Comparison of ENCODE assay signal across 8 cellular contexts in genomic region chr16:66751135-66751991, GRCh38.
DNase-seq lines count a peak whose midpoint lies in the region; ATAC-seq and TF ChIP-seq lines count a peak whose summit lies in the region.

TSS of gene DYNC1LI2 (minus strand) at chr16:66751609. CDS start at chr16:66751591, 18 bp downstream.

- TF ChIP-seq POLR2A in erythroblast (IDR thresholded peaks at IDR 0.05; ENCODE audit: low read length): peak; percentile 65

- peak within 1 kb of the TSS; percentile 84 to 94 for H3K4me3 ChIP-seq in mucosa of rectum (ENCODE audit: low read length in 2 of 2)

- H3K9me3 ChIP-seq in mucosa of rectum (ENCODE audit: control insufficient read depth in 2 of 2, low read length in 2 of 2): no peaks in the 10 kb centered on the region

- no peaks in the 10 kb centered on the region for H3K27me3 ChIP-seq in mucosa of rectum (ENCODE audit: control insufficient read depth in 2 of 2, insufficient read depth in 2 of 2, low read length in 2 of 2)

- peaks cover 17 to 22% of the 10 kb centered on the region in 2 donors for H3K36me3 ChIP-seq in mucosa of rectum (ENCODE audit: control insufficient read depth in 2 of 2, insufficient read depth in 2 of 2, low read length in 2 of 2)

- peak within 1 kb of the TSS; percentile 90 to 98 for H3K9ac ChIP-seq in mucosa of rectum (ENCODE audit: low read depth in 1 of 2, low read length in 2 of 2)

- peak within 1 kb of the TSS; percentile 77 to 81 for H3K27ac ChIP-seq in mucosa of rectum (ENCODE audit: low read depth in 2 of 2, low read length in 2 of 2)

- DNase-seq in COR-L47 (lab: John Stamatoyannopoulos, UW) (peak; percentile 68), OCI-M2 (lab: John Stamatoyannopoulos, UW; ENCODE audit: unreplicated experiment) (peak; percentile 7), erythroblast (lab: John Stamatoyannopoulos, UW) (peak; percentile 86 to 92)
- DNase-seq in activated T-cell treated with anti-CD3 and anti-CD28 coated beads, Interleukin-2, amount 50 U/mL, for 1 hour: peak; percentile 92
- peak; percentile 85 for DNase-seq in stimulated activated CD8-positive, alpha-beta memory T cell treated with anti-CD3 and anti-CD28 coated beads, Interleukin-4, amount 100 ng/mL, for 48 hours

- peaks cover 20 to 31% of the 10 kb centered on the region in 2 donors for H3K4me1 ChIP-seq in mucosa of rectum (ENCODE audit: control insufficient read depth in 2 of 2, insufficient read depth in 2 of 2, low read length in 2 of 2)

- ATAC-seq in GM19438 (IDR thresholded peaks at IDR 0.05; ENCODE audit: low read depth, unreplicated experiment) (peak; percentile 75), HG03571 (IDR thresholded peaks at IDR 0.05; ENCODE audit: unreplicated experiment) (peak; percentile 80)

Comparison
In these comparisons a context has a peak if more than half of its experiments do, and no peak if none do; other contexts are left out.
1. Peak in every context shown above with its lines: DNase-seq, ATAC-seq, H3K4me3 ChIP-seq and H3K27ac ChIP-seq.
2. DNase-seq: peak in every context shown above with its lines; median percentile 92 in activated T-cell treated with anti-CD3 and anti-CD28 coated beads, Interleukin-2, amount 50 U/mL, for 1 hour; 89 in erythroblast; 85 in stimulated activated CD8-positive, alpha-beta memory T cell treated with anti-CD3 and anti-CD28 coated beads, Interleukin-4, amount 100 ng/mL, for 48 hours; 68 in COR-L47; 7 in OCI-M2.